Comparison of ENCODE assay signal across 32 cellular contexts in the genomic region with DNA sequence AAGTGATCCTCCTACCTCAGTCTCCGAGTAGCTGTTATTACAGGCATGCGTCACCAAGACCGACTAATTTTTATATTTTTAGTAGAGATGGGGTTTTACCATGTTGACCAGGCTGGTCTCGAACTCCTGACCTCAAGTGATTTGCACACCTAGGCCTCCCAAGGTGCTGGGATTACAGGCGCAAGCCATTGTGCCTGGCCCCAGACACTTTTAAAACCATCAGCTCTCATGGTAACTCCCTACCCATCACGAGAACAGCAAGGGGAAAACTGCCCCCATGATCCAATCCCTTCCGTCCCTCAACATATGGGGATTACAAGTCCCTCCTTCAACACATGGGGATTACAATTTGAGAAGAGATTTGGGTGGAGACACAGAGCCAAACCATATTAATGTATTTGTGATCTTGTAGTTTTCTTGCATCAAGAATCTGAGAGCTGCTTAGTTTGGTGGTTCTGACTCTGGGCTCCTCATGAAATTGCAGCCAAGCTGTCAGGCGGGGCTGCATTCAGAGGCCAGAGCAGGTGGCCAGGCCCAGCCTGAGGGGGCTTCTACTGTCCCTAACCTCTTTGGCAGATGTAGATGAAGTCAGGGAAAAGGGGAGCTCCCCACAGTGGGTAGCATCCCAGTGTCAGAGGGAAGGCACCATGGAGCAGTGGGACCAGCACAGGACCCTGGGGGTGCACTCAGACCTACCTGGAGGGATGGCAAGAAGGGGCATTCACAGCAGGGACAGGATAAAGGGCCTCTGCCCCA. TPM values are rescaled to one million over a fixed set of nuclear protein-coding genes. Genes with fewer than 3 reads are reported as not detected.
"Had no signal": no experiment of that assay in that cellular context is flagged by ENCODE, and none has a peak within 500 bp of the region (broad histone marks: within the 10 kb centered on the region; RNA-seq: fewer than 3 reads in every experiment).

No MANE protein-coding gene starts in this region.

- H3K9me3 Mint-ChIP-seq: endodermal cell; memory B cell; natural killer cell; neural crest cell; stimulated activated effector memory CD8-positive, alpha-beta T cell treated with anti-CD3 and anti-CD28 coated beads, Interleukin-12 subunit alpha, Interleukin-12 subunit beta, amount 100 ng/mL, for 72 hours; type B pancreatic cell had no signal

- H3K4me3 ChIP-seq: dorsolateral prefrontal cortex, gastrocnemius medialis, lung, prostate gland, right atrium auricular region, smooth muscle cell, stomach, thyroid gland had no signal

- DNase-seq: dorsolateral prefrontal cortex; effector CD8-positive, alpha-beta T cell; endodermal cell; foreskin fibroblast; gastrocnemius medialis; kidney; natural killer cell; stimulated activated CD4-positive, alpha-beta T cell treated with anti-CD3 and anti-CD28 coated beads, Interleukin-12 subunit alpha, Interleukin-12 subunit beta, amount 100 ng/mL, for 4 hours; stimulated activated CD4-positive, alpha-beta T cell treated with anti-CD3 and anti-CD28 coated beads, Interleukin-1b, Interleukin-23, amount 100 ng/mL, for 48 hours; stimulated activated CD4-positive, alpha-beta T cell treated with anti-CD3 and anti-CD28 coated beads, Interleukin-4, amount 100 ng/mL, for 1 hour; stimulated activated naive CD4-positive, alpha-beta T cell treated with Interleukin-2 at 50 U/mL for 16 hours; stomach; thyroid gland had no signal

- H3K27ac ChIP-seq: dorsolateral prefrontal cortex, epithelial cell of prostate, gastrocnemius medialis, prostate gland, right atrium auricular region, stomach, thyroid gland had no signal

- ATAC-seq: esophagus mucosa; gastrocnemius medialis; left lobe of liver; natural killer cell; sciatic nerve; stimulated activated effector memory CD8-positive, alpha-beta T cell treated with anti-CD3 and anti-CD28 coated beads, Interleukin-12 subunit alpha, Interleukin-12 subunit beta, amount 100 ng/mL, for 72 hours had no signal

- H3K4me1 Mint-ChIP-seq: endodermal cell, neural crest cell had no signal

- H3K36me3 ChIP-seq: gastrocnemius medialis, prostate gland, right atrium auricular region, stomach, thyroid gland had no signal

- H3K9me3 ChIP-seq: gastrocnemius medialis, prostate gland, right atrium auricular region, stomach, thyroid gland had no signal

- H3K4me2 ChIP-seq: smooth muscle cell had no signal

- H3K36me3 Mint-ChIP-seq: memory B cell; natural killer cell; stimulated activated effector memory CD8-positive, alpha-beta T cell treated with anti-CD3 and anti-CD28 coated beads, Interleukin-12 subunit alpha, Interleukin-12 subunit beta, amount 100 ng/mL, for 72 hours; type B pancreatic cell had no signal

- H3K4me3 Mint-ChIP-seq: endodermal cell; memory B cell; natural killer cell; neural crest cell; stimulated activated effector memory CD8-positive, alpha-beta T cell treated with anti-CD3 and anti-CD28 coated beads, Interleukin-12 subunit alpha, Interleukin-12 subunit beta, amount 100 ng/mL, for 72 hours; type B pancreatic cell had no signal

- H3K4me1 ChIP-seq: gastrocnemius medialis, prostate gland, right atrium auricular region, stomach, thyroid gland had no signal

- H3K27ac Mint-ChIP-seq: endodermal cell; memory B cell; natural killer cell; stimulated activated effector memory CD8-positive, alpha-beta T cell treated with anti-CD3 and anti-CD28 coated beads, Interleukin-12 subunit alpha, Interleukin-12 subunit beta, amount 100 ng/mL, for 72 hours; type B pancreatic cell had no signal

- H3K27me3 ChIP-seq: right atrium auricular region, thyroid gland had no signal

RNA-seq across cellular contexts. Expression of a gene that starts 31.2 kb away (rescaled TPM):
- total RNA-seq: esophagus mucosa, gastrocnemius medialis, glomerular endothelial cell, liver, mononuclear cell, natural killer cell, smooth muscle cell, stomach, subcutaneous adipose tissue, temporal lobe, urinary bladder had no signal
- polyA plus RNA-seq: liver, smooth muscle cell, stomach, urinary bladder had no signal

RNA-seq across cellular contexts. Expression of a gene that starts 54.1 kb away (rescaled TPM):
- total RNA-seq: endodermal cell, esophagus mucosa, gastrocnemius medialis, glomerular endothelial cell, left lobe of liver, liver, mononuclear cell, natural killer cell, neural crest cell, osteoblast, right atrium auricular region, sciatic nerve, smooth muscle cell, stomach, subcutaneous adipose tissue, temporal lobe, urinary bladder had no signal
- polyA plus RNA-seq: liver, smooth muscle cell, stomach, urinary bladder had no signal
